Comparison of ENCODE assay signal across 15 cellular contexts in the genomic region with DNA sequence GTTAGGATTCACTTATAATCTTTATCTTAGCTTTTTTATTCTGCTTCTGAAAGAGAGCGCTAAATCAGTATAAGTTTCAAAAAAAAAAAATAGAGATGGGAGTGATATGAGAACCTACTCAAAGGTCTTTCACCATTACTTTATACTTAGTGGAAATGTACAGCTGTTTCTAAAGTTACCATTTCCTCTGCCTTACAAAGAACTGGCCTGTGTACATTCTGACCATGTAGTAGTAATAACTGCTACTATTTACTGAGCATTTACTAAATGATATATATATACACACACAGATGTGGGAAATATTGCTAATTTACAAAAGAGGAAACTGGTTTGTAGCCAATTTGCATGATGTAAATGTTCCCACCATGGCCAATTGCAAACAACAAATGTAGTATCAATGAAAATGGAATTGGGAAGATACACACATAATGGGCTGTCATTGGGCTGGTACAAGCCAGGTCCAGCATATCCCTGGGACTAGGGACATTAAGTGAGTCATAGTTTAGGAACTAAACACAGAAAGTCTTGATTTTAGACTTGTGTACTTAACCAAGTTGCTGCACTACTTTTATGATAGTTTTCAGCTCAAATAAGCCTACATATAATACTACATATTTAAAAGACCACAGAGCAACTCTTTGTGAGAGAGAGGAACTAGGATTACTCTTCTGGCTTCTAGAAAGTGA.
"Had no signal": no experiment of that assay in that cellular context is flagged by ENCODE, and none has a peak within 500 bp of the region (broad histone marks: within the 10 kb centered on the region; RNA-seq: fewer than 3 reads in every experiment).

No MANE protein-coding gene starts in this region.

- H3K27me3 Mint-ChIP-seq: activated CD4-positive, alpha-beta T cell treated with anti-CD3 and anti-CD28 coated beads, Interleukin-2, amount 10 ng/mL, durations not matched to agents 24 days and 14 days; activated naive CD4-positive, alpha-beta T cell treated with anti-CD3 and anti-CD28 coated beads, Interleukin-2, amount 10 ng/mL, durations not matched to agents 7 days and 5 days; activated T-helper 17 cell treated with anti-CD3 and anti-CD28 coated beads, Interleukin-2, amount 50 U/mL, for 72 hours; stimulated activated naive CD8-positive, alpha-beta T cell treated with anti-CD3 and anti-CD28 coated beads, Interleukin-15, amount 100 ng/mL, for 72 hours had no signal

- H3K4me3 ChIP-seq: cardiac muscle cell, coronary artery, esophagus squamous epithelium, prostate gland, right lobe of liver, spleen, upper lobe of left lung had no signal

- H3K9me3 ChIP-seq: esophagus squamous epithelium, prostate gland, right lobe of liver had no signal

- H3K27ac ChIP-seq: cardiac muscle cell, coronary artery, esophagus squamous epithelium, prostate gland, right lobe of liver, spleen, upper lobe of left lung had no signal

- H3K36me3 ChIP-seq: prostate gland had no signal

- H3K27ac Mint-ChIP-seq: activated CD4-positive, alpha-beta T cell treated with anti-CD3 and anti-CD28 coated beads, Interleukin-2, amount 10 ng/mL, durations not matched to agents 24 days and 14 days; activated naive CD4-positive, alpha-beta T cell treated with anti-CD3 and anti-CD28 coated beads, Interleukin-2, amount 10 ng/mL, durations not matched to agents 7 days and 5 days; activated T-helper 17 cell treated with anti-CD3 and anti-CD28 coated beads, Interleukin-2, amount 50 U/mL, for 72 hours; stimulated activated naive CD8-positive, alpha-beta T cell treated with anti-CD3 and anti-CD28 coated beads, Interleukin-15, amount 100 ng/mL, for 72 hours had no signal

- H3K4me3 Mint-ChIP-seq: activated CD4-positive, alpha-beta T cell treated with anti-CD3 and anti-CD28 coated beads, Interleukin-2, amount 10 ng/mL, durations not matched to agents 24 days and 14 days; activated naive CD4-positive, alpha-beta T cell treated with anti-CD3 and anti-CD28 coated beads, Interleukin-2, amount 10 ng/mL, durations not matched to agents 7 days and 5 days; activated T-helper 17 cell treated with anti-CD3 and anti-CD28 coated beads, Interleukin-2, amount 50 U/mL, for 72 hours; stimulated activated naive CD8-positive, alpha-beta T cell treated with anti-CD3 and anti-CD28 coated beads, Interleukin-15, amount 100 ng/mL, for 72 hours had no signal

- H3K9me3 Mint-ChIP-seq: activated naive CD4-positive, alpha-beta T cell treated with anti-CD3 and anti-CD28 coated beads, Interleukin-2, amount 10 ng/mL, durations not matched to agents 7 days and 5 days; activated T-helper 17 cell treated with anti-CD3 and anti-CD28 coated beads, Interleukin-2, amount 50 U/mL, for 72 hours had no signal

- ATAC-seq: activated T-helper 17 cell treated with anti-CD3 and anti-CD28 coated beads, Interleukin-2, amount 50 U/mL, for 72 hours; stimulated activated naive CD8-positive, alpha-beta T cell treated with anti-CD3 and anti-CD28 coated beads, Interleukin-15, amount 100 ng/mL, for 72 hours had no signal

- H3K4me1 ChIP-seq: esophagus squamous epithelium, prostate gland, right lobe of liver, spleen, upper lobe of left lung had no signal

- H3K4me1 Mint-ChIP-seq: activated CD4-positive, alpha-beta T cell treated with anti-CD3 and anti-CD28 coated beads, Interleukin-2, amount 10 ng/mL, durations not matched to agents 24 days and 14 days; activated naive CD4-positive, alpha-beta T cell treated with anti-CD3 and anti-CD28 coated beads, Interleukin-2, amount 10 ng/mL, durations not matched to agents 7 days and 5 days; activated T-helper 17 cell treated with anti-CD3 and anti-CD28 coated beads, Interleukin-2, amount 50 U/mL, for 72 hours; stimulated activated naive CD8-positive, alpha-beta T cell treated with anti-CD3 and anti-CD28 coated beads, Interleukin-15, amount 100 ng/mL, for 72 hours had no signal

- H3K27me3 ChIP-seq: cardiac muscle cell, esophagus squamous epithelium, right lobe of liver, spleen, upper lobe of left lung had no signal

- DNase-seq: activated CD4-positive, CD25-positive, alpha-beta regulatory T cell; activated CD8-positive, alpha-beta memory T cell treated with anti-CD3 and anti-CD28 coated beads, Interleukin-2, amount 50 U/mL, for 48 hours; activated naive CD4-positive, alpha-beta T cell treated with anti-CD3 and anti-CD28 coated beads, Interleukin-2, amount 10 ng/mL, durations not matched to agents 7 days and 5 days; effector CD4-positive, alpha-beta T cell; esophagus squamous epithelium; foreskin melanocyte; right lobe of liver; spleen; stimulated activated naive CD8-positive, alpha-beta T cell treated with anti-CD3 and anti-CD28 coated beads, Interleukin-15, amount 100 ng/mL, for 72 hours; upper lobe of left lung had no signal
